Comparison of ENCODE assay signal across 8 cellular contexts in the genomic region with DNA sequence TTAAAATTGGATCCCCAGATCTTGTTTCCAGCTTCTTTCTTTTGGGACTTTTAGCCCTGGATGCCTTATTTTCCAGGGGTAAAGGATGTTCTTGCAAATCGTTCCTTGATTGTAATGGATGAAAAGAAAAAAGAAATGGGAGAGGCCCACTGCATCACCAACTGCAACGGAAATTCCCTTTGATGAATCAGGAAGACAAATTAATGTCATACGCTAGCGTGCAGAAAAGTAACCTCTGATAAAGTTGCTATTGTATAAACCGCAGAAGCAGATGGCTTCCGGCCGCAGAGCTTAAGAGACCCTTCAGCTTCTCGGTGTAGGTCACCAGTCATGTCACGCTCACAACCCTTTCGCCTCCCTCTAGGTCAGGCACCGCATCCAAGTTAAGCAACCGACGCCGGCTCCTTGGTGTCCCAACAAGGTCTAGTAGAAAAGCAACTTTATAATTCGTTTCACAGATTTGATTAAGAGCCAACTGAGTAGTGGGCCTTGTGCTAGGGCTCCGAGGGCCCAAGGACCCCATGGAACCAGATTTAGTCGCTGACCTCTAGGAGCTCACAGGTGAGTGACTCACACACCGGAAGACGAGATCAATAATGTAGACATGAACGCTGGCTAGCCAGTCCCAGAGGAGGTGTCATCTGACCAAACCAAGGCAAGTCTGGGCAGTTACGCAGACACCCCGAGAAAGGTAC. TPM values are rescaled to one million over a fixed set of nuclear protein-coding genes. Genes with fewer than 3 reads are reported as not detected.
DNase-seq lines count a peak whose midpoint lies in the region; ATAC-seq, FAIRE-seq and TF ChIP-seq lines count a peak whose summit lies in the region.

No MANE protein-coding gene starts in this region.

- H3K4me3 Mint-ChIP-seq in activated T-helper 17 cell treated with anti-CD3 and anti-CD28 coated beads, Interleukin-2, amount 50 U/mL, for 72 hours: peak overlapping the region; percentile 96

- H3K79me1 ChIP-seq in trophoblast cell (ENCODE audit: low read length): peaks cover 14% of the 10 kb centered on the region

- no peak overlapping the region for H3K4ac ChIP-seq in trophoblast cell (ENCODE audit: low read depth, low read length)

- FAIRE-seq in RCC 7860 (lab: Jason Lieb, UNC): peak; percentile 73

- H3K18ac ChIP-seq in trophoblast cell (ENCODE audit: low read length): peak overlapping the region; percentile 63

- H3K4me1 Mint-ChIP-seq in activated T-helper 17 cell treated with anti-CD3 and anti-CD28 coated beads, Interleukin-2, amount 50 U/mL, for 72 hours: peaks cover 9% of the 10 kb centered on the region

- H3K36me3 Mint-ChIP-seq in activated T-helper 17 cell treated with anti-CD3 and anti-CD28 coated beads, Interleukin-2, amount 50 U/mL, for 72 hours (ENCODE audit: low read depth): peaks cover 86% of the 10 kb centered on the region

- peak overlapping the region; percentile 81 for H3K4me2 ChIP-seq in trophoblast cell (ENCODE audit: low read length)

- peak overlapping the region; percentile 70 for H4K12ac ChIP-seq in trophoblast cell (ENCODE audit: low read depth, low read length)

- no peaks in the 10 kb centered on the region for H3K27me3 ChIP-seq in trophoblast cell (ENCODE audit: insufficient read depth, low read length)
- no peaks in the 10 kb centered on the region for H3K27me3 ChIP-seq in upper lobe of left lung

- H3K9ac ChIP-seq in trophoblast cell (ENCODE audit: low read length): peak overlapping the region; percentile 81

- H3K9me3 ChIP-seq in trophoblast cell (ENCODE audit: insufficient read depth, low read depth, low read length) (no peaks in the 10 kb centered on the region), upper lobe of left lung (no peaks in the 10 kb centered on the region)

- no peak overlapping the region for H3K23ac ChIP-seq in trophoblast cell (ENCODE audit: low read length)

- H2BK5ac ChIP-seq in trophoblast cell (ENCODE audit: low read depth, low read length, poor library complexity): peak overlapping the region; percentile 76

- peak overlapping the region; percentile 66 for H3K14ac ChIP-seq in trophoblast cell (ENCODE audit: low read length)

- peak in 3 of 4 donors; percentile 70 to 85 (median 81) for TF ChIP-seq POLR2A in upper lobe of left lung (IDR thresholded peaks at IDR 0.05)

- peak in 1 of 4 donors; percentile 39 for TF ChIP-seq EP300 in upper lobe of left lung (IDR thresholded peaks at IDR 0.05)

- H3K36me3 ChIP-seq in trophoblast cell (ENCODE audit: control insufficient read depth in 1 of 2, insufficient read depth in 2 of 2, low read length in 2 of 2): peaks cover 0 to 2% of the 10 kb centered on the region in 2 experiments
- H3K36me3 ChIP-seq in upper lobe of left lung: no peaks in the 10 kb centered on the region

- H3K4me3 ChIP-seq in trophoblast cell (ENCODE audit: low read depth, low read length) (peak overlapping the region; percentile 78), upper lobe of left lung (peak overlapping the region; percentile 61 to 93 (median 75))

- H3K4me1 ChIP-seq in trophoblast cell (ENCODE audit: control insufficient read depth in 1 of 2, insufficient read depth in 2 of 2, low read length in 2 of 2) (peaks cover 0 to 2% of the 10 kb centered on the region in 2 experiments), upper lobe of left lung (peaks cover 54 to 65% (median 59%) of the 10 kb centered on the region in 4 donors)

- H2AK5ac ChIP-seq in trophoblast cell (ENCODE audit: low read length): no peak overlapping the region

- peak overlapping the region; percentile 67 for H2BK120ac ChIP-seq in trophoblast cell (ENCODE audit: insufficient read depth, low read length, poor library complexity)

- peak overlapping the region; percentile 92 for H4K8ac ChIP-seq in trophoblast cell (ENCODE audit: low read depth, low read length)

- no peaks in the 10 kb centered on the region for H3K9me3 Mint-ChIP-seq in activated T-helper 17 cell treated with anti-CD3 and anti-CD28 coated beads, Interleukin-2, amount 50 U/mL, for 72 hours

- H3K79me2 ChIP-seq in trophoblast cell (ENCODE audit: control insufficient read depth, insufficient read depth, low read length, poor library complexity): peaks cover 13% of the 10 kb centered on the region

- H2AFZ ChIP-seq in trophoblast cell (ENCODE audit: insufficient read depth, low read length, poor library complexity): peak overlapping the region; percentile 57

- no peaks in the 10 kb centered on the region for H3K27me3 Mint-ChIP-seq in activated T-helper 17 cell treated with anti-CD3 and anti-CD28 coated beads, Interleukin-2, amount 50 U/mL, for 72 hours

- peak overlapping the region; percentile 99 for H3K27ac ChIP-seq in trophoblast cell (ENCODE audit: low read depth, low read length)
- H3K27ac ChIP-seq in upper lobe of left lung: peak overlapping the region; percentile 95 to 100 (median 99)

- H4K91ac ChIP-seq in trophoblast cell (ENCODE audit: low read depth, low read length): peak overlapping the region; percentile 77

- peak in 1 of 6 experiments; percentile 9 for TF ChIP-seq CTCF in upper lobe of left lung (IDR thresholded peaks at IDR 0.05)

- H2BK12ac ChIP-seq in trophoblast cell (ENCODE audit: low read length): no peak overlapping the region

- DNase-seq in AG08396 (ENCODE audit: low spot score): peak; percentile 21
- DNase-seq in RCC 7860 (ENCODE audit: low spot score): peak; percentile 86
- DNase-seq in foreskin melanocyte: peak; percentile 93
- DNase-seq in trophoblast cell: peak; percentile 52 to 62
- DNase-seq in upper lobe of left lung: peak in 1 of 2 donors; percentile 68

- ATAC-seq in GM18873 (IDR thresholded peaks at IDR 0.05; ENCODE audit: low FRiP score, unreplicated experiment) (peak; percentile 45), HG03139 (IDR thresholded peaks at IDR 0.05; ENCODE audit: unreplicated experiment) (peak; percentile 34), upper lobe of left lung (ENCODE audit: low FRiP score in 2 of 2) (no peak)
- ATAC-seq in activated T-helper 17 cell treated with anti-CD3 and anti-CD28 coated beads, Interleukin-2, amount 50 U/mL, for 72 hours (replicated peaks): peak; percentile 63

- H3K27ac Mint-ChIP-seq in activated T-helper 17 cell treated with anti-CD3 and anti-CD28 coated beads, Interleukin-2, amount 50 U/mL, for 72 hours: peak overlapping the region; percentile 100

- no CpG with 5 or more reads among the region's 22 CpGs for WGBS in trophoblast cell (ENCODE audit: extremely low coverage, insufficient coverage, insufficient read length)
- 0% methylated on average over 17 to 22 of the region's 22 CpGs for WGBS in upper lobe of left lung, 2 donors

RNA-seq across cellular contexts. Expression of a gene that starts 1.3 kb away (rescaled TPM):
- 10 to 100 TPM; 45.7 to 47.4 TPM for total RNA-seq in activated T-helper 17 cell treated with anti-CD3 and anti-CD28 coated beads, Interleukin-2, amount 50 U/mL, for 72 hours
- 40.2 and 41.3 TPM in 2 replicates for polyA plus RNA-seq in trophoblast cell (2013)
- 10 to 100 TPM; 21.0 to 53.2 (median 40.9) TPM for total RNA-seq in upper lobe of left lung

RNA-seq across cellular contexts. Expression of a gene that starts 1.9 kb away (rescaled TPM):
- 100 to 1,000 TPM; 234 to 320 TPM for total RNA-seq in activated T-helper 17 cell treated with anti-CD3 and anti-CD28 coated beads, Interleukin-2, amount 50 U/mL, for 72 hours
- polyA plus RNA-seq in trophoblast cell (2013): 1.6 and 1.8 TPM in 2 replicates
- total RNA-seq in upper lobe of left lung: 10 to 100 TPM; 17.2 to 52.8 (median 34.1) TPM

RNA-seq across cellular contexts. Expression of a gene that starts 44.9 kb away (rescaled TPM):
- total RNA-seq in activated T-helper 17 cell treated with anti-CD3 and anti-CD28 coated beads, Interleukin-2, amount 50 U/mL, for 72 hours: 1 to 10 TPM; 4.1 to 5.5 TPM
- 0.63 and 0.90 TPM in 2 replicates for polyA plus RNA-seq in trophoblast cell (2013)
- 1 to 10 TPM in 5 of 6 donors, under 1 TPM in 1; 0.33 to 5.4 (median 1.4) TPM for total RNA-seq in upper lobe of left lung

Comparison
In these comparisons a context has a peak if more than half of its experiments do, and no peak if none do; other contexts are left out.
1. ATAC-seq: peak in GM18873 (single experiment), HG03139 (single experiment) and activated T-helper 17 cell treated with anti-CD3 and anti-CD28 coated beads, Interleukin-2, amount 50 U/mL, for 72 hours (single experiment); none in upper lobe of left lung (0 of 2).
2. RNA of a gene that starts 1.9 kb away (total RNA-seq): 234 to 320 TPM in activated T-helper 17 cell treated with anti-CD3 and anti-CD28 coated beads, Interleukin-2, amount 50 U/mL, for 72 hours; 17.2 to 52.8 TPM in upper lobe of left lung; every median in the first group is over 4 times any median in the second.